ENCODE assay signal across 18 cellular contexts in genomic region chr9:116844621-116845020, GRCh38.
DNase-seq lines count a peak whose midpoint lies in the region; ATAC-seq, FAIRE-seq and TF ChIP-seq lines count a peak whose summit lies in the region.
"Had no signal": no experiment of that assay in that cellular context is flagged by ENCODE, and none has a peak within 500 bp of the region (broad histone marks: within the 10 kb centered on the region; RNA-seq: fewer than 3 reads in every experiment).

No MANE protein-coding gene starts in this region.

- H3K9me1 ChIP-seq in keratinocyte (ENCODE audit: control insufficient read depth, extremely low read depth, insufficient read depth, low read length), result no peaks in the 10 kb centered on the region

- intact Hi-C loops in Right ventricle myocardium inferior (cut with DNase I), result no loop called here

- no peak overlapping the region for H3K27ac ChIP-seq in keratinocyte (ENCODE audit: control insufficient read depth, insufficient read depth, low read length)
- H3K27ac ChIP-seq: BLaER1 treated with 17β-estradiol and CSF1 and Interleukin-3, amounts not matched to agents 10 nM and 100 nM; Peyer's patch had no signal

- H4K20me1 ChIP-seq in keratinocyte (ENCODE audit: control insufficient read depth, extremely low read depth, insufficient read depth, low read length), result no peaks in the 10 kb centered on the region
- H4K20me1 ChIP-seq: BLaER1 treated with 17β-estradiol and CSF1 and Interleukin-3, amounts not matched to agents 10 nM and 100 nM had no signal

- no peak for ATAC-seq in HG03442 (IDR thresholded peaks at IDR 0.05; ENCODE audit: unreplicated experiment)
- ATAC-seq in Right ventricle myocardium inferior, result no peak

- peaks cover 3% of the 10 kb centered on the region for H3K4me1 ChIP-seq in keratinocyte (ENCODE audit: control insufficient read depth, extremely low read depth, insufficient read depth, low read length)
- H3K4me1 ChIP-seq: HAP-1, Peyer's patch had no signal

- dilution Hi-C loops in keratinocyte (cut with MboI; ENCODE audit: extremely low pct_ligation_motif_present, low sequenced_read_pairs), result no loop called here

- H3K4me3 ChIP-seq in keratinocyte (ENCODE audit: control insufficient read depth in 2 of 3, extremely low read depth in 1 of 3, insufficient read depth in 2 of 3, low read depth in 1 of 3, low read length in 3 of 3), result no peak overlapping the region
- H3K4me3 ChIP-seq in MG63, result no peak overlapping the region
- H3K4me3 ChIP-seq: BLaER1 treated with 17β-estradiol and CSF1 and Interleukin-3, amounts not matched to agents 10 nM and 100 nM; HAP-1; Peyer's patch had no signal

- H2AFZ ChIP-seq in keratinocyte (ENCODE audit: control insufficient read depth, low read length), result peak overlapping the region; percentile 19

- no peaks in the 10 kb centered on the region for H3K36me3 ChIP-seq in keratinocyte (ENCODE audit: control insufficient read depth in 2 of 2, extremely low read depth in 1 of 2, insufficient read depth in 2 of 2, low read length in 2 of 2)
- no peaks in the 10 kb centered on the region for H3K36me3 ChIP-seq in MG63
- H3K36me3 ChIP-seq: BLaER1 treated with 17β-estradiol and CSF1 and Interleukin-3, amounts not matched to agents 10 nM and 100 nM; HAP-1; Peyer's patch had no signal

- H3K9me3 ChIP-seq in keratinocyte (ENCODE audit: control insufficient read depth, low read depth, low read length) (no peaks in the 10 kb centered on the region), MG63 (no peaks in the 10 kb centered on the region)
- H3K9me3 ChIP-seq: HAP-1, Peyer's patch had no signal

- in situ Hi-C loops in G401 (cut with HindIII; ENCODE audit: low sequenced_read_pairs), result no loop called here

- H3K4me2 ChIP-seq in keratinocyte (ENCODE audit: control insufficient read depth, extremely low read depth, insufficient read depth, low read depth, low read length), result no peak overlapping the region

- H3K27me3 ChIP-seq in keratinocyte (ENCODE audit: control insufficient read depth, extremely low read depth, insufficient read depth, low read length) (no peaks in the 10 kb centered on the region), MG63 (no peaks in the 10 kb centered on the region)
- H3K27me3 ChIP-seq: BLaER1 treated with 17β-estradiol and CSF1 and Interleukin-3, amounts not matched to agents 10 nM and 100 nM; Peyer's patch had no signal

- peak; percentile 18 for DNase-seq in Ammon's horn (ENCODE audit: low spot score)
- peak; percentile 96 for DNase-seq in G401 (ENCODE audit: low spot score)
- peak; percentile 95 for DNase-seq in cerebellar cortex (ENCODE audit: low spot score)
- no peak for DNase-seq in keratinocyte (ENCODE audit: low read depth, low spot score)
- no peak for DNase-seq in Right ventricle myocardium inferior (ENCODE audit: missing footprints)
- DNase-seq in 8988T, result no peak
- no peak for DNase-seq in MG63
- DNase-seq: ACHN, EL, NCI-H1436 treated with DMSO at 0.1 percent for 48 hours, NCI-H2107, NCI-H774, Peyer's patch, SIG-M5, SW 1271 had no signal

- no peaks in the 10 kb centered on the region for H3K79me2 ChIP-seq in keratinocyte (ENCODE audit: control insufficient read depth, insufficient read depth, low read length)

- TF ChIP-seq CTCF in keratinocyte (optimal IDR thresholded peaks at IDR 0.05 in 1 of 3, IDR thresholded peaks at IDR 0.05 in 1 of 3, conservative IDR thresholded peaks at IDR 0.05 in 1 of 3; ENCODE audit: extremely low read depth in 1 of 3, insufficient read depth in 2 of 3, low read length in 3 of 3), result no peak

- no peak overlapping the region for H3K9ac ChIP-seq in keratinocyte (ENCODE audit: control insufficient read depth, extremely low read depth, insufficient read depth, low read length)
- H3K9ac ChIP-seq: BLaER1 treated with 17β-estradiol and CSF1 and Interleukin-3, amounts not matched to agents 10 nM and 100 nM had no signal

- no peak for FAIRE-seq in keratinocyte (lab: Jason Lieb, UNC)

Comparison
In these comparisons a context has a peak if more than half of its experiments do, and no peak if none do; other contexts are left out.
1. DNase-seq: peak in Ammon's horn (single experiment), G401 (single experiment) and cerebellar cortex (single experiment); none in keratinocyte (single experiment), Right ventricle myocardium inferior (single experiment), 8988T (single experiment) and MG63 (single experiment).